10 cellular contexts compared by ENCODE assay signal in the genomic region with DNA sequence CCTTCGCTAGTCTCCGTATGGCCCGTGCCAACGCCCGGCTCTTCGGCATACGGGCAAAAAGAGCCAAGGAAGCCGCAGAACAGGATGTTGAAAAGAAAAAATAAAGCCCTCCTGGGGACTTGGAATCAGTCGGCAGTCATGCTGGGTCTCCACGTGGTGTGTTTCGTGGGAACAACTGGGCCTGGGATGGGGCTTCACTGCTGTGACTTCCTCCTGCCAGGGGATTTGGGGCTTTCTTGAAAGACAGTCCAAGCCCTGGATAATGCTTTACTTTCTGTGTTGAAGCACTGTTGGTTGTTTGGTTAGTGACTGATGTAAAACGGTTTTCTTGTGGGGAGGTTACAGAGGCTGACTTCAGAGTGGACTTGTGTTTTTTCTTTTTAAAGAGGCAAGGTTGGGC. TPM values are rescaled to one million over a fixed set of nuclear protein-coding genes. Genes with fewer than 3 reads are reported as not detected.
DNase-seq lines count a peak whose midpoint lies in the region; ATAC-seq and TF ChIP-seq lines count a peak whose summit lies in the region.
"Had no signal": no experiment of that assay in that cellular context is flagged by ENCODE, and none has a peak within 500 bp of the region (broad histone marks: within the 10 kb centered on the region; RNA-seq: fewer than 3 reads in every experiment).

No MANE protein-coding gene starts in this region.

- H3K4me3 ChIP-seq in SK-N-SH (ENCODE audit: low read depth in 2 of 2, low read length in 1 of 2): peak overlapping the region; percentile 75 to 87; a peak in 2 of 4 replicates
- H3K4me3 ChIP-seq in NT2/D1 (ENCODE audit: insufficient read length, low read depth): peak overlapping the region; percentile 86

- no peak for TF ChIP-seq RAD21 in SK-N-SH (IDR thresholded peaks at IDR 0.05; ENCODE audit: low read length)

- TF ChIP-seq CTCF in SK-N-SH (IDR thresholded peaks at IDR 0.05) (no peak), progenitor cell of endocrine pancreas (IDR thresholded peaks at IDR 0.05; ENCODE audit: unreplicated experiment) (no peak)

- no peak for DNase-seq in SK-N-SH
- DNase-seq in NT2/D1 (ENCODE audit: low read depth, low spot score): no peak
- DNase-seq in central memory CD8-positive, alpha-beta T cell (ENCODE audit: low spot score in 2 of 2): no peak
- DNase-seq in progenitor cell of endocrine pancreas (ENCODE audit: low spot score, unreplicated experiment): no peak
- DNase-seq in GM19238 (ENCODE audit: insufficient read length, low spot score): no peak
- no peak for DNase-seq in GF-D8 (lab: John Stamatoyannopoulos, UW)

- peak overlapping the region; percentile 99 for H3K27ac Mint-ChIP-seq in central memory CD8-positive, alpha-beta T cell (ENCODE audit: low read depth)
- H3K27ac Mint-ChIP-seq in progenitor cell of endocrine pancreas: peak overlapping the region; percentile 16

- H3F3A ChIP-seq in SK-N-SH (replicated peaks; ENCODE audit: insufficient read depth): peaks cover 64% of the 10 kb centered on the region

- H3K27me3 Mint-ChIP-seq in central memory CD8-positive, alpha-beta T cell: no peaks in the 10 kb centered on the region
- H3K27me3 Mint-ChIP-seq in progenitor cell of endocrine pancreas: peaks cover 6% of the 10 kb centered on the region

- H2AFZ ChIP-seq in SK-N-SH (ENCODE audit: low read depth): no peak overlapping the region

- WGBS in SK-N-SH (ENCODE audit: low lambda C conversion rate): 81% methylated on average over 12 of the region's 12 CpGs

- H3K9me3 Mint-ChIP-seq in central memory CD8-positive, alpha-beta T cell: no peaks in the 10 kb centered on the region
- no peaks in the 10 kb centered on the region for H3K9me3 Mint-ChIP-seq in progenitor cell of endocrine pancreas (ENCODE audit: low read depth)

- peaks cover 60% of the 10 kb centered on the region for H4K20me1 ChIP-seq in SK-N-SH (ENCODE audit: insufficient read depth)

- H3K4me2 ChIP-seq in SK-N-SH: peak overlapping the region; percentile 96

- no peaks in the 10 kb centered on the region for H3K27me3 ChIP-seq in SK-N-SH (ENCODE audit: insufficient read depth)
- H3K27me3 ChIP-seq in NT2/D1 (ENCODE audit: insufficient read depth, insufficient read length): no peaks in the 10 kb centered on the region

- CTCF ChIA-PET in SK-N-SH (lab: Yijun Ruan, JAX): interaction anchor here (0.8 to 3.4 kb wide), 4 partner anchors 14 to 137 kb away, joined by 3 to 20 read pairs (median 8); no protein-coding TSS in a partner anchor

- ATAC-seq in SK-N-SH treated with all-trans-retinoic acid at 6 μM for 48 hours (no peak), HG02870 (IDR thresholded peaks at IDR 0.05; ENCODE audit: unreplicated experiment) (no peak)
- ATAC-seq in central memory CD8-positive, alpha-beta T cell (replicated peaks; ENCODE audit: extremely low read depth, poor library complexity, severe bottlenecking): no peak

- no peaks in the 10 kb centered on the region for H3K9me2 ChIP-seq in SK-N-SH

- H3K4me1 ChIP-seq in SK-N-SH (ENCODE audit: control insufficient read depth in 1 of 2, insufficient read depth in 2 of 2, low read depth in 1 of 2, low read length in 1 of 2) (peaks cover 19 to 44% of the 10 kb centered on the region in 2 experiments; a peak in 3 of 4 replicates), NT2/D1 (ENCODE audit: insufficient read depth, insufficient read length) (peaks cover 20% of the 10 kb centered on the region)

- POLR2A ChIA-PET in SK-N-SH (lab: Yijun Ruan, JAX): no interaction called here

- H3K9me3 ChIP-seq in SK-N-SH (no peaks in the 10 kb centered on the region), NT2/D1 (ENCODE audit: insufficient read depth, low read length) (no peaks in the 10 kb centered on the region)

- H3K36me3 ChIP-seq in SK-N-SH (replicated peaks in 1 of 2; ENCODE audit: control insufficient read depth in 1 of 2, insufficient read depth in 2 of 2, low read length in 1 of 2): peaks cover 28 to 30% of the 10 kb centered on the region in 2 experiments
- H3K36me3 ChIP-seq in NT2/D1 (ENCODE audit: insufficient read depth, insufficient read length, low read length): peaks cover 75% of the 10 kb centered on the region

- H3K27ac ChIP-seq in SK-N-SH (ENCODE audit: low read depth in 2 of 2, low read length in 1 of 2): no peak overlapping the region

- peaks cover 53% of the 10 kb centered on the region for H3K36me3 Mint-ChIP-seq in central memory CD8-positive, alpha-beta T cell (ENCODE audit: insufficient read depth)
- peaks cover 26% of the 10 kb centered on the region for H3K36me3 Mint-ChIP-seq in progenitor cell of endocrine pancreas (ENCODE audit: insufficient read depth)

- peak overlapping the region; percentile 86 for H3K4me3 Mint-ChIP-seq in central memory CD8-positive, alpha-beta T cell
- H3K4me3 Mint-ChIP-seq in progenitor cell of endocrine pancreas (ENCODE audit: low read depth): peak overlapping the region; percentile 45

- TF ChIP-seq EP300 in SK-N-SH (IDR thresholded peaks at IDR 0.05; ENCODE audit: borderline replicate concordance in 1 of 2, low read depth in 1 of 2, low read length in 1 of 2): no peak

- peaks cover 34% of the 10 kb centered on the region for H3K79me2 ChIP-seq in SK-N-SH (ENCODE audit: insufficient read depth)

- peaks cover 55% of the 10 kb centered on the region for H3K4me1 Mint-ChIP-seq in central memory CD8-positive, alpha-beta T cell
- peaks cover 31% of the 10 kb centered on the region for H3K4me1 Mint-ChIP-seq in progenitor cell of endocrine pancreas (ENCODE audit: low read depth)

- H3K9ac ChIP-seq in SK-N-SH (peak overlapping the region; percentile 16; the same call in 1 of the 2 replicates), NT2/D1 (ENCODE audit: insufficient read length, low read depth) (peak overlapping the region; percentile 95)

TF ChIP-seq in SK-N-SH, 30 proteins besides CTCF, POLR2A, EP300 and RAD21 (continues in another document):
- TF ChIP-seq, protein P1, sequence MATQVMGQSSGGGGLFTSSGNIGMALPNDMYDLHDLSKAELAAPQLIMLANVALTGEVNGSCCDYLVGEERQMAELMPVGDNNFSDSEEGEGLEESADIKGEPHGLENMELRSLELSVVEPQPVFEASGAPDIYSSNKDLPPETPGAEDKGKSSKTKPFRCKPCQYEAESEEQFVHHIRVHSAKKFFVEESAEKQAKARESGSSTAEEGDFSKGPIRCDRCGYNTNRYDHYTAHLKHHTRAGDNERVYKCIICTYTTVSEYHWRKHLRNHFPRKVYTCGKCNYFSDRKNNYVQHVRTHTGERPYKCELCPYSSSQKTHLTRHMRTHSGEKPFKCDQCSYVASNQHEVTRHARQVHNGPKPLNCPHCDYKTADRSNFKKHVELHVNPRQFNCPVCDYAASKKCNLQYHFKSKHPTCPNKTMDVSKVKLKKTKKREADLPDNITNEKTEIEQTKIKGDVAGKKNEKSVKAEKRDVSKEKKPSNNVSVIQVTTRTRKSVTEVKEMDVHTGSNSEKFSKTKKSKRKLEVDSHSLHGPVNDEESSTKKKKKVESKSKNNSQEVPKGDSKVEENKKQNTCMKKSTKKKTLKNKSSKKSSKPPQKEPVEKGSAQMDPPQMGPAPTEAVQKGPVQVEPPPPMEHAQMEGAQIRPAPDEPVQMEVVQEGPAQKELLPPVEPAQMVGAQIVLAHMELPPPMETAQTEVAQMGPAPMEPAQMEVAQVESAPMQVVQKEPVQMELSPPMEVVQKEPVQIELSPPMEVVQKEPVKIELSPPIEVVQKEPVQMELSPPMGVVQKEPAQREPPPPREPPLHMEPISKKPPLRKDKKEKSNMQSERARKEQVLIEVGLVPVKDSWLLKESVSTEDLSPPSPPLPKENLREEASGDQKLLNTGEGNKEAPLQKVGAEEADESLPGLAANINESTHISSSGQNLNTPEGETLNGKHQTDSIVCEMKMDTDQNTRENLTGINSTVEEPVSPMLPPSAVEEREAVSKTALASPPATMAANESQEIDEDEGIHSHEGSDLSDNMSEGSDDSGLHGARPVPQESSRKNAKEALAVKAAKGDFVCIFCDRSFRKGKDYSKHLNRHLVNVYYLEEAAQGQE (IDR thresholded peaks at IDR 0.05; ENCODE audit: low read depth, low read length): no peak

TF ChIP-seq in SK-N-SH treated with all-trans-retinoic acid at 6 μM for 48 hours, 23 proteins besides CTCF, POLR2A, EP300 and RAD21 (continues in another document):
- TF ChIP-seq ZFP30 (CRISPR knock-in tag; IDR thresholded peaks at IDR 0.05) (no peak), ZNF8 (CRISPR knock-in tag; IDR thresholded peaks at IDR 0.05) (no peak), RARB (CRISPR knock-in tag; IDR thresholded peaks at IDR 0.05) (no peak), ESRRG (CRISPR knock-in tag; IDR thresholded peaks at IDR 0.05) (no peak), ARNTL (CRISPR knock-in tag; IDR thresholded peaks at IDR 0.05; ENCODE audit: borderline replicate concordance, low read depth) (no peak), GLIS3 (CRISPR knock-in tag; IDR thresholded peaks at IDR 0.05) (no peak), PPARA (CRISPR knock-in tag; IDR thresholded peaks at IDR 0.05; ENCODE audit: borderline replicate concordance) (no peak)
- TF ChIP-seq, protein P2, sequence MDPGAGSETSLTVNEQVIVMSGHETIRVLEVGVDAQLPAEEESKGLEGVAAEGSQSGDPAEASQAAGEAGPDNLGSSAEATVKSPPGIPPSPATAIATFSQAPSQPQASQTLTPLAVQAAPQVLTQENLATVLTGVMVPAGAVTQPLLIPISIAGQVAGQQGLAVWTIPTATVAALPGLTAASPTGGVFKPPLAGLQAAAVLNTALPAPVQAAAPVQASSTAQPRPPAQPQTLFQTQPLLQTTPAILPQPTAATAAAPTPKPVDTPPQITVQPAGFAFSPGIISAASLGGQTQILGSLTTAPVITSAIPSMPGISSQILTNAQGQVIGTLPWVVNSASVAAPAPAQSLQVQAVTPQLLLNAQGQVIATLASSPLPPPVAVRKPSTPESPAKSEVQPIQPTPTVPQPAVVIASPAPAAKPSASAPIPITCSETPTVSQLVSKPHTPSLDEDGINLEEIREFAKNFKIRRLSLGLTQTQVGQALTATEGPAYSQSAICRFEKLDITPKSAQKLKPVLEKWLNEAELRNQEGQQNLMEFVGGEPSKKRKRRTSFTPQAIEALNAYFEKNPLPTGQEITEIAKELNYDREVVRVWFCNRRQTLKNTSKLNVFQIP (CRISPR knock-in tag; IDR thresholded peaks at IDR 0.05; ENCODE audit: borderline replicate concordance, low read depth): no peak

RNA-seq across cellular contexts. Expression of a gene that starts 2.5 kb away (rescaled TPM):
- 3,540 and 4,635 TPM in 2 replicates for polyA plus RNA-seq in SK-N-SH (2012; rRNA removed)
- polyA plus RNA-seq in SK-N-SH (2012; cell fraction: cytosol; rRNA removed): 2,365 and 3,863 TPM in 2 replicates
- 1,480 and 2,319 TPM in 2 replicates for polyA plus RNA-seq in SK-N-SH (2012; cell fraction: nucleus; rRNA removed)
- 1,643 and 1,699 TPM in 2 replicates for total RNA-seq in progenitor cell of endocrine pancreas

RNA-seq across cellular contexts. Expression of a gene that starts 12.6 kb away (rescaled TPM):
- 3.9 and 4.0 TPM in 2 replicates for polyA plus RNA-seq in SK-N-SH (2012; rRNA removed)
- polyA plus RNA-seq in SK-N-SH (2012; cell fraction: cytosol; rRNA removed): 1.1 and 1.9 TPM in 2 replicates
- polyA plus RNA-seq in SK-N-SH (2012; cell fraction: nucleus; rRNA removed): 27.9 and 35.3 TPM in 2 replicates
- 0.41 and 0.84 TPM in 2 replicates for total RNA-seq in progenitor cell of endocrine pancreas
- total RNA-seq: subcutaneous adipose tissue had no signal

RNA-seq across cellular contexts. Expression of a gene that starts 50.5 kb away (rescaled TPM):
- polyA plus RNA-seq in SK-N-SH (2012; rRNA removed): 0.05 TPM in 1 of 2 replicates, not detected in the other
- not detected in 2 replicates for polyA plus RNA-seq in SK-N-SH (2012; cell fraction: cytosol; rRNA removed)
- 0.09 and 0.29 TPM in 2 replicates for polyA plus RNA-seq in SK-N-SH (2012; cell fraction: nucleus; rRNA removed)
- 29.6 and 36.3 TPM in 2 replicates for total RNA-seq in progenitor cell of endocrine pancreas
- polyA plus RNA-seq: AG04450 had no signal

RNA-seq across cellular contexts. Expression of a gene that starts 54.7 kb away (rescaled TPM):
- polyA plus RNA-seq in SK-N-SH (2012; rRNA removed): 100 and 107 TPM in 2 replicates
- polyA plus RNA-seq in SK-N-SH (2012; cell fraction: cytosol; rRNA removed): 39.4 and 45.3 TPM in 2 replicates
- polyA plus RNA-seq in SK-N-SH (2012; cell fraction: nucleus; rRNA removed): 647 and 650 TPM in 2 replicates
- total RNA-seq in progenitor cell of endocrine pancreas: 183 and 184 TPM in 2 replicates
